8 cellular contexts compared by ENCODE assay signal in the genomic region with DNA sequence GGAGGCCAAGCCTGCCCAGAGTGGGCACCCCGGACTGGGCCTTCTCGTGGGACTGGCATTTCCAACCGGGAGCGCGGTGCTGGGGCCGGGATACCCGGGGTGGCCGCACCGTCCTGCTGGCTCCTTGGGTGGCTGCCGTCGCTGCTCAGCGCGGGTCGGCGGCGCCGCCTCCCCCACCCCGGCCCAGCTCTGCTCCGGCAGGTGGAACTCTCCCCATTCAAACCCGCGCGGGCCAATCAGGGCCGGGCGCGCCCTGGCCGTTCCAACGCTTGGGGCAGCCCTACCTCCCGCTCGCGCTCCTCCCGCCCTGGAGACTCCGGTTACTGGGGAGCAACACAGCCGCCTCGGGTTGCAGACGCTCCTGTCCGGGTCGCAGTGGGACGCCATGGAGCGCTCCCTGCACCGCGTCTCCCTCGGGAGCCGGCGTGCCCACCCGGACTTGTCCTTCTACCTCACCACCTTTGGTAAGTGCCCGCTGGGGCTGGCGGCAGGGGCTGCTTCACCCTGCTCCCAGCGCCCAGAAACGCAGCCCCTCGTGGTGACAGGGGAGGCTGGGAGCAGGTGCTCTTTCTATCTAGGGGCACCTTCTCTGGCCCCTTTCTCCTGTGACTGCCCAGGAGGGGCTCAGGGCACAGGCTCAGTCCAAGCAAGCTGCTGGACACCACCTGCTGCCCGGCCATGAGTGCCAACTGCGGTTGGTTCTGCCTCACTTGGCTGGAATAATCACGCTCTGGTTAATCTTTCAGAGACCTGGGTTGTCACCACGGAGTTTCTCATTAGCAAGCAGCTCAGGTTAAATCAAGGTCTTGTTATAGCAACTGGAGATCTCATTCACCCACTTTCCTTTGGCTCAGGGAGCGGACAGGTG. TPM values are rescaled to one million over a fixed set of nuclear protein-coding genes. Genes with fewer than 3 reads are reported as not detected.
DNase-seq lines count a peak whose midpoint lies in the region; ATAC-seq and TF ChIP-seq lines count a peak whose summit lies in the region.

A gene (plus strand): TSS at position 310 of the 868 bp plus-strand sequence. CDS start 76 bp downstream, at position 386.

- H3K36me3 Mint-ChIP-seq in T-helper 17 cell (ENCODE audit: low read depth) (no peaks in the 10 kb centered on the region), neural crest cell (ENCODE audit: low read depth) (peaks cover 4% of the 10 kb centered on the region)

- H3K9me3 ChIP-seq in BE2C (no peaks in the 10 kb centered on the region), MG63 (no peaks in the 10 kb centered on the region), T-helper 17 cell (ENCODE audit: control insufficient read depth, low read length, poor library complexity, severe bottlenecking) (no peaks in the 10 kb centered on the region)

- peaks cover 8% of the 10 kb centered on the region for H3K9me3 Mint-ChIP-seq in neural crest cell

- no peak within 1 kb of the TSS for H3K27ac Mint-ChIP-seq in T-helper 17 cell
- no peak within 1 kb of the TSS for H3K27ac Mint-ChIP-seq in neural crest cell (ENCODE audit: unreplicated experiment)

- H3K4me3 ChIP-seq in BE2C (ENCODE audit: low read depth, low read length) = peak within 1 kb of the TSS; percentile 80
- H3K4me3 ChIP-seq in MG63 = peak within 1 kb of the TSS; percentile 21

- H3K27me3 ChIP-seq in BE2C (no peaks in the 10 kb centered on the region), MG63 (no peaks in the 10 kb centered on the region)

- H3K4me1 Mint-ChIP-seq in T-helper 17 cell (peaks cover 7% of the 10 kb centered on the region), neural crest cell (peaks cover 28% of the 10 kb centered on the region)

- no peak for TF ChIP-seq CTCF in BE2C (IDR thresholded peaks at IDR 0.05; ENCODE audit: low read depth, low read length)
- TF ChIP-seq CTCF in neural crest cell (conservative IDR thresholded peaks at IDR 0.05) = no peak

- H3K36me3 ChIP-seq in BE2C = no peaks in the 10 kb centered on the region
- H3K36me3 ChIP-seq in MG63 = no peaks in the 10 kb centered on the region

- DNase-seq in BE2C (peak; percentile 73), MG63 (no peak), T-helper 17 cell (no peak), glomerular endothelial cell (ENCODE audit: extremely low read depth, low read depth, low spot score) (no peak), neural crest cell (ENCODE audit: low read depth, low spot score) (peak; percentile 42), NAMALWA (ENCODE audit: low spot score) (no peak)
- no peak for DNase-seq in stimulated activated CD4-positive, alpha-beta T cell treated with anti-CD3 and anti-CD28 coated beads, Interleukin-4, amount 100 ng/mL, for 24 hours

- ATAC-seq in T-helper 17 cell (peak; percentile 50), HG03135 (IDR thresholded peaks at IDR 0.05; ENCODE audit: unreplicated experiment) (no peak)

- no peaks in the 10 kb centered on the region for H3K27me3 Mint-ChIP-seq in T-helper 17 cell
- peaks cover 16% of the 10 kb centered on the region for H3K27me3 Mint-ChIP-seq in neural crest cell (ENCODE audit: low read depth)

- H3K4me3 Mint-ChIP-seq in T-helper 17 cell (no peak within 1 kb of the TSS), neural crest cell (peak within 1 kb of the TSS; percentile 78)

- H3K4me1 ChIP-seq in BE2C = no peaks in the 10 kb centered on the region

RNA-seq across cellular contexts. Expression of the gene that starts here (rescaled TPM):
- 103 TPM for polyA plus RNA-seq in BE2C (2012; ENCODE audit: insufficient read depth, insufficient read length, low read depth)
- total RNA-seq in MG63 (2014; rRNA removed; shearing (Covaris generic); ENCODE audit: low replicate concordance) = 96.9 and 148 TPM in 2 replicates
- total RNA-seq in T-helper 17 cell = 10 to 100 TPM; 17.4 to 22.0 TPM
- 281 and 602 TPM in 2 replicates for total RNA-seq in glomerular endothelial cell
- 36.7 and 41.0 TPM in 2 replicates for total RNA-seq in neural crest cell

Comparison
In these comparisons a context has a peak if more than half of its experiments do, and no peak if none do; other contexts are left out.
1. DNase-seq: peak in BE2C (single experiment) and neural crest cell (single experiment); none in MG63 (single experiment), T-helper 17 cell (0 of 3), glomerular endothelial cell (single experiment), stimulated activated CD4-positive, alpha-beta T cell treated with anti-CD3 and anti-CD28 coated beads, Interleukin-4, amount 100 ng/mL, for 24 hours (single experiment) and NAMALWA (single experiment).